Comparison of ENCODE assay signal across 8 cellular contexts in the genomic region with DNA sequence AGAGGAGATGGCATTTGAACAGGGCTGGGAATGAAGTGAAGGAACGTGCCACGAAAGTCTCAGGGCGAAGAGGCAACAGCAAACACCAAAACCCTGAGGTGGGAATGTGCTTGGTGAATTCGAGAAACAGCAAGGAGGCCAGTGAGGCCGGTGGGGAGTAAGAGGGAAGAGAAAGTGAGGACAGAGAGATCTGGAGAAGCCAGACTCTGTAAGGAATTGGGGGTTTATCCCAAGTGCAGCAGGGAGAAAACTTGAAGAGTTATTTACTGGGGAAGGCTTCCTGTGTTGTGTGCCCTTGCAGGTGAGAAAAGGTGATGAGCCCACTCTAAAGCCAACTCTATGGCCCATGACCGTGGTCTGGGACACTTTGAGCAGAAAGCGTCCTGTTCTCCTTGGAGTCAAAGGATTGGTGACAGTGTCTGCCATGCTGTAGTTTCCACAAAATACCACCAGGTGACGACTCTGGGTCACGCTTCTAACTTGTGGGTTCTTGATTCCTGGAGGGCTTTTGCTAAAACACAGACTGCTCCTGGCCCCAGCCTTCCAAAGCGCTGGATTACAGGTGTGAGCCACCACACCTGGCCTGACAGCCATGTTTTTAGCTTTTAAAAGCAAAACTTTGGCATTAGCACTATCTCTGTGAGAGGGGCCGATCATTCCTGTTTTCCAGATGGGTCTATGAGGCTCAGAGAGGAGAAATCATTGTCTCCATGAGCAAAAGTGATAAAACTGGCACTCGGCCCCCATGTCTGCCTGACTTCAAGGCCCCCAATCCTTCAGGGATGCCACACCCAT. TPM values are rescaled to one million over a fixed set of nuclear protein-coding genes. Genes with fewer than 3 reads are reported as not detected.
DNase-seq lines count a peak whose midpoint lies in the region; ATAC-seq and TF ChIP-seq lines count a peak whose summit lies in the region.

No MANE protein-coding gene starts in this region.

- no peak overlapping the region for H4K8ac ChIP-seq in IMR-90 (ENCODE audit: low read depth in 2 of 2, low read length in 2 of 2)
- H4K8ac ChIP-seq in neuronal stem cell (ENCODE audit: low read depth, low read length), result no peak overlapping the region

- H3K4me2 ChIP-seq in IMR-90 (ENCODE audit: low read depth, low read length) (no peak overlapping the region), OCI-LY3 (ENCODE audit: low read length) (no peak overlapping the region), neuronal stem cell (ENCODE audit: insufficient read depth, low read length, poor library complexity, severe bottlenecking) (no peak overlapping the region)

- H3K18ac ChIP-seq in IMR-90 (ENCODE audit: low read depth, low read length), result no peak overlapping the region
- no peak overlapping the region for H3K18ac ChIP-seq in neuronal stem cell (ENCODE audit: low read length)

- TF ChIP-seq POLR2A in IMR-90 (IDR thresholded peaks at IDR 0.05; ENCODE audit: low read depth, low read length), result no peak

- no peak overlapping the region for H3K56ac ChIP-seq in IMR-90 (ENCODE audit: extremely low read depth, insufficient read depth, low read length)

- H2AK5ac ChIP-seq in IMR-90 (ENCODE audit: low read depth, low read length) (no peak overlapping the region), neuronal stem cell (ENCODE audit: low read depth, low read length) (no peak overlapping the region)

- H2BK20ac ChIP-seq in IMR-90 (ENCODE audit: low read depth, low read length), result no peak overlapping the region

- DNase-seq in GM06990 (ENCODE audit: extremely low read depth, insufficient read length), result peak; percentile 38
- peak; percentile 63 for DNase-seq in IMR-90
- DNase-seq in activated T-cell treated with anti-CD3 and anti-CD28 coated beads, Interleukin-2, amount 50 U/mL, for 48 hours, result peak; percentile 71 to 72
- DNase-seq in fibroblast of villous mesenchyme (ENCODE audit: low read depth), result peak; percentile 68
- DNase-seq in neuronal stem cell (ENCODE audit: low spot score), result peak; percentile 70
- no peak for DNase-seq in mesenteric fat pad (ENCODE audit: low spot score)

- H3K9me3 ChIP-seq in IMR-90 (ENCODE audit: control insufficient read depth, insufficient read depth, low read length), result no peaks in the 10 kb centered on the region
- H3K9me3 ChIP-seq in OCI-LY3 (ENCODE audit: insufficient read depth, low read length), result no peaks in the 10 kb centered on the region
- no peaks in the 10 kb centered on the region for H3K9me3 ChIP-seq in neuronal stem cell (replicated peaks in 1 of 2; ENCODE audit: control insufficient read depth in 2 of 2, insufficient read depth in 1 of 2, low read depth in 1 of 2, low read length in 2 of 2)

- H2BK12ac ChIP-seq in neuronal stem cell (ENCODE audit: low read length), result no peak overlapping the region

- H3K36me3 ChIP-seq in GM06990 (ENCODE audit: control insufficient read depth, insufficient read depth, low read length) (no peaks in the 10 kb centered on the region), IMR-90 (ENCODE audit: control insufficient read depth, insufficient read depth, low read length) (no peaks in the 10 kb centered on the region), OCI-LY3 (replicated peaks; ENCODE audit: low read depth, low read length) (no peaks in the 10 kb centered on the region), neuronal stem cell (replicated peaks in 1 of 2; ENCODE audit: control insufficient read depth in 2 of 2, insufficient read depth in 2 of 2, low read length in 2 of 2) (no peaks in the 10 kb centered on the region)

- H4K20me1 ChIP-seq in IMR-90 (ENCODE audit: insufficient read depth, low read length) (no peaks in the 10 kb centered on the region), OCI-LY3 (ENCODE audit: insufficient read depth, low read length) (no peaks in the 10 kb centered on the region)

- H2AK9ac ChIP-seq in IMR-90 (replicated peaks; ENCODE audit: low read depth, low read length, poor library complexity), result no peak overlapping the region

- no peak overlapping the region for H3K14ac ChIP-seq in IMR-90 (replicated peaks; ENCODE audit: low read depth, low read length)
- no peak overlapping the region for H3K14ac ChIP-seq in neuronal stem cell (ENCODE audit: low read length)

- H3K79me1 ChIP-seq in IMR-90 (ENCODE audit: low read depth in 1 of 2, low read length in 2 of 2), result no peaks in the 10 kb centered on the region
- no peaks in the 10 kb centered on the region for H3K79me1 ChIP-seq in neuronal stem cell (ENCODE audit: low read depth, low read length)

- H3K9ac ChIP-seq in IMR-90 (ENCODE audit: low read depth, low read length), result no peak overlapping the region
- H3K9ac ChIP-seq in OCI-LY3 (ENCODE audit: low read length), result no peak overlapping the region
- H3K9ac ChIP-seq in neuronal stem cell (ENCODE audit: low read depth, low read length, poor library complexity), result no peak overlapping the region

- H3K27ac ChIP-seq in IMR-90 (ENCODE audit: insufficient read depth, low read length), result no peak overlapping the region
- no peak overlapping the region for H3K27ac ChIP-seq in OCI-LY3 (ENCODE audit: low read length)
- no peak overlapping the region for H3K27ac ChIP-seq in neuronal stem cell (replicated peaks; ENCODE audit: low read length)

- TF ChIP-seq CTCF in GM06990 (IDR thresholded peaks at IDR 0.05; ENCODE audit: insufficient read depth, low read length, poor library complexity, severe bottlenecking) (peak; percentile 97), IMR-90 (conservative IDR thresholded peaks at IDR 0.05; ENCODE audit: low read depth, low read length) (peak; percentile 97), OCI-LY3 (IDR thresholded peaks at IDR 0.05; ENCODE audit: low read depth, low read length) (peak; percentile 95), fibroblast of villous mesenchyme (IDR thresholded peaks at IDR 0.05; ENCODE audit: insufficient read depth, low read depth, low read length) (peak; percentile 99)

- no peak overlapping the region for H4K5ac ChIP-seq in IMR-90 (ENCODE audit: low read depth, low read length)

- CTCF ChIA-PET in IMR-90 (lab: Yijun Ruan, JAX), result interaction anchor here (0.5 to 3.1 kb wide), 8 partner anchors 10 to 178 kb away, joined by 3 to 30 read pairs (median 4); a partner anchor contains a TSS

- in situ Hi-C loops in IMR-90 (cut with MboI; ENCODE audit: low sequenced_read_pairs), result loop anchor here (5.0 to 10.0 kb wide), 3 partner anchors 86 to 176 kb away; a partner anchor contains a TSS

- H3K4me3 ChIP-seq in GM06990 (replicated peaks; ENCODE audit: low read depth, low read length), result no peak overlapping the region
- no peak overlapping the region for H3K4me3 ChIP-seq in IMR-90 (ENCODE audit: insufficient read depth, low read depth, low read length)
- H3K4me3 ChIP-seq in OCI-LY3 (ENCODE audit: low read length), result no peak overlapping the region
- no peak overlapping the region for H3K4me3 ChIP-seq in fibroblast of villous mesenchyme (ENCODE audit: low read depth, low read length)
- no peak overlapping the region for H3K4me3 ChIP-seq in neuronal stem cell (ENCODE audit: low read length in 2 of 2)

- H2BK5ac ChIP-seq in IMR-90 (ENCODE audit: low read depth, low read length, poor library complexity, severe bottlenecking) (no peak overlapping the region), neuronal stem cell (ENCODE audit: low read length) (no peak overlapping the region)

- H3K23ac ChIP-seq in IMR-90 (ENCODE audit: low read depth, low read length) (no peak overlapping the region), neuronal stem cell (ENCODE audit: low read depth, low read length, poor library complexity) (no peak overlapping the region)

- POLR2A ChIA-PET in IMR-90 (lab: Charles Lee; ENCODE audit: unreplicated experiment), result no interaction called here

- 44% methylated on average over 5 of the region's 12 CpGs; no CpG with 5 or more reads in 1 of the 2 experiments for WGBS in IMR-90 (ENCODE audit: extremely low coverage in 2 of 2, insufficient read length in 1 of 2), 2 experiments
- no CpG with 5 or more reads among the region's 12 CpGs for WGBS in neuronal stem cell (ENCODE audit: extremely low coverage in 2 of 2, insufficient read length in 2 of 2, insufficient replicate concordance in 1 of 2), 2 donors

- peak; percentile 93 for TF ChIP-seq RAD21 in IMR-90 (IDR thresholded peaks at IDR 0.05; ENCODE audit: low read length)

- H3K4me1 ChIP-seq in IMR-90 (ENCODE audit: control insufficient read depth, insufficient read depth, low read length), result no peaks in the 10 kb centered on the region
- no peaks in the 10 kb centered on the region for H3K4me1 ChIP-seq in OCI-LY3 (ENCODE audit: low read length)
- H3K4me1 ChIP-seq in neuronal stem cell (ENCODE audit: control insufficient read depth in 2 of 2, insufficient read depth in 1 of 2, low read depth in 1 of 2, low read length in 2 of 2), result no peaks in the 10 kb centered on the region

- H3K27me3 ChIP-seq in GM06990 (replicated peaks; ENCODE audit: control insufficient read depth, insufficient read depth, low read length) (peaks cover 2% of the 10 kb centered on the region; the same call in 1 of the 2 replicates), IMR-90 (ENCODE audit: control insufficient read depth, insufficient read depth, low read length) (peaks cover 33% of the 10 kb centered on the region), OCI-LY3 (ENCODE audit: low read depth, low read length) (peaks cover 15% of the 10 kb centered on the region), neuronal stem cell (ENCODE audit: control insufficient read depth in 3 of 3, insufficient read depth in 3 of 3, low read depth in 1 of 3, low read length in 3 of 3) (peaks cover 0 to 56% (median 0%) of the 10 kb centered on the region in 3 experiments)

- BruUV-seq in IMR-90 (replicated peaks; lab: Mats Ljungman, UMichigan), result no TSS peak

- H2BK15ac ChIP-seq in IMR-90 (ENCODE audit: low read depth, low read length) (no peak overlapping the region), neuronal stem cell (ENCODE audit: low read length) (no peak overlapping the region)

- intact Hi-C loops in IMR-90 (cut with micrococcal nuclease), result loop anchor here (1.0 kb wide), 4 partner anchors 84 to 178 kb away; no protein-coding TSS in a partner anchor

- H2AFZ ChIP-seq in IMR-90 (replicated peaks; ENCODE audit: low read length, poor library complexity), result no peak overlapping the region
- no peak overlapping the region for H2AFZ ChIP-seq in OCI-LY3 (ENCODE audit: low read depth, low read length)
- H2AFZ ChIP-seq in neuronal stem cell (ENCODE audit: low read length), result no peak overlapping the region

- H3K79me2 ChIP-seq in OCI-LY3 (ENCODE audit: low read length), result no peaks in the 10 kb centered on the region

- no peaks in the 10 kb centered on the region for H3K9me1 ChIP-seq in IMR-90 (ENCODE audit: insufficient read depth, low read length)

- H2BK120ac ChIP-seq in IMR-90 (ENCODE audit: low read depth, low read length) (no peak overlapping the region), neuronal stem cell (ENCODE audit: low read depth, low read length) (no peak overlapping the region)

- ATAC-seq in IMR-90 (ENCODE audit: low read depth) (peak; percentile 99), HG02840 (IDR thresholded peaks at IDR 0.05; ENCODE audit: low FRiP score, unreplicated experiment) (no peak)

- H4K91ac ChIP-seq in IMR-90 (ENCODE audit: insufficient read depth, low read depth, low read length), result no peak overlapping the region
- H4K91ac ChIP-seq in neuronal stem cell (ENCODE audit: low read depth, low read length, poor library complexity), result no peak overlapping the region

- dilution Hi-C loops in IMR-90 (cut with HindIII; ENCODE audit: low sequenced_read_pairs, unreplicated experiment), result no loop called here

- H3K4ac ChIP-seq in IMR-90 (ENCODE audit: low read depth, low read length) (no peak overlapping the region), neuronal stem cell (ENCODE audit: low read length) (no peak overlapping the region)

RNA-seq across cellular contexts. Expression of a gene that starts 18.0 kb away (rescaled TPM):
- total RNA-seq in IMR-90 (2012; rRNA removed), result 151 and 193 TPM in 2 replicates
- 83.8 and 86.3 TPM in 2 replicates for polyA plus RNA-seq in IMR-90 (2012; rRNA removed)
- polyA plus RNA-seq in IMR-90 (2012; cell fraction: cytosol; rRNA removed), result 27.9 and 35.0 TPM in 2 replicates
- polyA plus RNA-seq in IMR-90 (2012; cell fraction: nucleus; rRNA removed; ENCODE audit: low replicate concordance), result 35.2 and 55.4 TPM in 2 replicates
- 79.2 and 117 TPM in 2 replicates for total RNA-seq in fibroblast of villous mesenchyme
- polyA plus RNA-seq in neuronal stem cell (2013, experiment 1 of 2), result 232 TPM
- polyA plus RNA-seq in neuronal stem cell (2013, experiment 2 of 2), result 239 TPM
- total RNA-seq in mesenteric fat pad, result 132 TPM

RNA-seq across cellular contexts. Expression of a gene that starts 48.5 kb away (rescaled TPM):
- total RNA-seq in IMR-90 (2012; rRNA removed) (not detected in 2 replicates), fibroblast of villous mesenchyme (not detected in 2 replicates), mesenteric fat pad (7.0 TPM)
- not detected in 2 replicates for polyA plus RNA-seq in IMR-90 (2012; rRNA removed)
- 0.02 TPM in 1 of 2 replicates, not detected in the other for polyA plus RNA-seq in IMR-90 (2012; cell fraction: cytosol; rRNA removed)
- polyA plus RNA-seq in IMR-90 (2012; cell fraction: nucleus; rRNA removed; ENCODE audit: low replicate concordance), result not detected in 2 replicates
- 2.0 TPM for polyA plus RNA-seq in neuronal stem cell (2013, experiment 1 of 2)
- polyA plus RNA-seq in neuronal stem cell (2013, experiment 2 of 2), result 1.8 TPM
